ENCODE assay signal across 8 cellular contexts in genomic region chr9:42508111-42508510, GRCh38.
DNase-seq lines count a peak whose midpoint lies in the region; ATAC-seq, FAIRE-seq and TF ChIP-seq lines count a peak whose summit lies in the region.
"Not testable (repeated sequence)": the region's sequence is repeated elsewhere in the genome, so short reads cannot be mapped to it uniquely, and the experiment has no call there.

No MANE protein-coding gene starts in this region.

- not testable (repeated sequence) for H3K9me3 Mint-ChIP-seq in GM23338

- H3K27me3 ChIP-seq in GM23338 (ENCODE audit: insufficient read depth); mammary epithelial cell (ENCODE audit: insufficient read depth, low read length); bronchial epithelial cell (ENCODE audit: control insufficient read depth, insufficient read depth, low read length); foreskin keratinocyte: not testable (repeated sequence)

- not testable (repeated sequence) for TF ChIP-seq CTCF in GM23338 (conservative IDR thresholded peaks at IDR 0.05; ENCODE audit: low read depth in 2 of 2); mammary epithelial cell (conservative IDR thresholded peaks at IDR 0.05 in 1 of 2, IDR thresholded peaks at IDR 0.05 in 1 of 2; ENCODE audit: extremely low read depth in 1 of 2, insufficient read depth in 1 of 2, low read depth in 1 of 2, low read length in 2 of 2); bronchial epithelial cell (IDR thresholded peaks at IDR 0.05; ENCODE audit: insufficient read depth, low read length, severe bottlenecking); epithelial cell of esophagus (IDR thresholded peaks at IDR 0.05; ENCODE audit: insufficient read depth, low read depth, low read length, missing control alignments); foreskin keratinocyte (conservative IDR thresholded peaks at IDR 0.05)

- CTCF ChIA-PET in mammary epithelial cell (lab: Charles Lee; ENCODE audit: low non-redundant PET) = not testable (repeated sequence)

- H2AFZ ChIP-seq in GM23338 = not testable (repeated sequence)
- H2AFZ ChIP-seq in mammary epithelial cell (ENCODE audit: low read depth, low read length) = peak overlapping the region; percentile 62

- BruUV-seq in mammary epithelial cell (replicated peaks; lab: Mats Ljungman, UMichigan) = not testable (repeated sequence)

- in situ Hi-C loops in mammary epithelial cell (cut with MboI; ENCODE audit: low sequenced_read_pairs in 2 of 2) = not testable (repeated sequence)

- intact Hi-C loops in mammary epithelial cell (cut with micrococcal nuclease) = not testable (repeated sequence)

- H3K4me2 ChIP-seq in GM23338; mammary epithelial cell (ENCODE audit: insufficient read depth, low read depth, low read length): not testable (repeated sequence)

- not testable (repeated sequence) for H3K4me3 Mint-ChIP-seq in GM23338

- H3K79me2 ChIP-seq in GM23338 (replicated peaks; ENCODE audit: insufficient read depth); mammary epithelial cell (ENCODE audit: insufficient read depth, low read length): not testable (repeated sequence)

- H3F3A ChIP-seq in GM23338 (replicated peaks; ENCODE audit: low read depth) = not testable (repeated sequence)

- not testable (repeated sequence) for H4K20me1 ChIP-seq in GM23338 (replicated peaks; ENCODE audit: insufficient read depth); mammary epithelial cell (ENCODE audit: insufficient read depth, low read length)

- WGBS in mammary epithelial cell (ENCODE audit: low coverage, missing lambda C conversion rate) = 0% methylated on average over 2 of the region's 2 CpGs

- not testable (repeated sequence) for FAIRE-seq in bronchial epithelial cell (lab: Jason Lieb, UNC)

- DNase-seq in GM23338 (ENCODE audit: low spot score) (peak; percentile 1), LHCN-M2 (ENCODE audit: low read depth) (peak; percentile 12), mammary epithelial cell (peak; percentile 67), bronchial epithelial cell (ENCODE audit: low read depth) (peak; percentile 10), epithelial cell of esophagus (ENCODE audit: low read depth) (peak; percentile 52), epithelial cell of prostate (ENCODE audit: low read depth, low spot score) (peak; percentile 8), foreskin keratinocyte (peak; percentile 10 to 71), myocyte (ENCODE audit: low read depth) (peak; percentile 0)

- H3K4me1 Mint-ChIP-seq in GM23338 = not testable (repeated sequence)

- H3K4me1 ChIP-seq in GM23338 (ENCODE audit: insufficient read depth); mammary epithelial cell (ENCODE audit: insufficient read depth, low read length); foreskin keratinocyte: not testable (repeated sequence)

- not testable (repeated sequence) for H3K9ac ChIP-seq in mammary epithelial cell (ENCODE audit: insufficient read depth, low read length)

- dilution Hi-C loops in mammary epithelial cell (cut with HindIII; ENCODE audit: low sequenced_read_pairs) = not testable (repeated sequence)

- H3K27me3 Mint-ChIP-seq in GM23338 (ENCODE audit: insufficient read depth, low read depth, poor library complexity) = not testable (repeated sequence)

- ATAC-seq in GM23338, foreskin keratinocyte: not testable (repeated sequence)

- not testable (repeated sequence) for H3K4me3 ChIP-seq in GM23338; mammary epithelial cell (replicated peaks in 1 of 3; ENCODE audit: insufficient read depth in 1 of 3, low read depth in 2 of 3, low read length in 3 of 3); bronchial epithelial cell (ENCODE audit: low read depth, low read length); epithelial cell of esophagus (ENCODE audit: low read length)

- not testable (repeated sequence) for H3K27ac Mint-ChIP-seq in GM23338

- H3K9me2 ChIP-seq in GM23338 (ENCODE audit: insufficient read depth) = not testable (repeated sequence)

- not testable (repeated sequence) for H3K36me3 ChIP-seq in GM23338 (ENCODE audit: insufficient read depth); mammary epithelial cell (ENCODE audit: insufficient read depth, low read length); bronchial epithelial cell (ENCODE audit: control insufficient read depth, insufficient read depth, low read length)

- not testable (repeated sequence) for H3K36me3 Mint-ChIP-seq in GM23338 (ENCODE audit: low read depth)

- not testable (repeated sequence) for H3K27ac ChIP-seq in GM23338 (ENCODE audit: low read depth); mammary epithelial cell (ENCODE audit: insufficient read depth, low read depth, low read length); epithelial cell of prostate; foreskin keratinocyte

- H3K9me3 ChIP-seq in mammary epithelial cell (replicated peaks; ENCODE audit: insufficient read depth, low read length) = not testable (repeated sequence)

Comparison
In these comparisons a context has a peak if more than half of its experiments do, and no peak if none do; other contexts are left out.
1. DNase-seq: peak in every context shown above with its lines; median percentile 67 in mammary epithelial cell; 52 in epithelial cell of esophagus; 40 in foreskin keratinocyte; 12 in LHCN-M2; 10 in bronchial epithelial cell; 8 in epithelial cell of prostate; 1 in GM23338; 0 in myocyte.